In genomic region chr6:151044465-151045441, GRCh38 we compare ENCODE assay signal across 8 cellular contexts.
A peak's percentile ranks its signal among the peaks of the same experiment; 100 is the strongest.
DNase-seq lines count a peak whose midpoint lies in the region; ATAC-seq and TF ChIP-seq lines count a peak whose summit lies in the region.

No MANE protein-coding gene starts in this region.

- H4K20me1 ChIP-seq in mammary epithelial cell (ENCODE audit: insufficient read depth, low read length) (no peaks in the 10 kb centered on the region), MM.1S (ENCODE audit: insufficient read depth, low read length) (no peaks in the 10 kb centered on the region)

- no peak overlapping the region for H3K4me3 ChIP-seq in breast epithelium
- no peak overlapping the region for H3K4me3 ChIP-seq in mammary epithelial cell (replicated peaks in 1 of 3; ENCODE audit: insufficient read depth in 1 of 3, low read depth in 2 of 3, low read length in 3 of 3)
- no peak overlapping the region for H3K4me3 ChIP-seq in left lung
- H3K4me3 ChIP-seq in uterus = peak overlapping the region in 1 of 2 donors; percentile 14
- H3K4me3 ChIP-seq in MM.1S (ENCODE audit: low read length) = no peak overlapping the region

- dilution Hi-C loops in mammary epithelial cell (cut with HindIII; ENCODE audit: low sequenced_read_pairs) = no loop called here

- intact Hi-C loops in breast epithelium (cut with DNase I; ENCODE audit: low total_unique reads) (loop anchor here (2.0 kb wide), 1 partner anchor 66 kb away; no protein-coding TSS in a partner anchor), mammary epithelial cell (cut with micrococcal nuclease) (loop anchor here (5.0 kb wide), 1 partner anchor 38 kb away; no protein-coding TSS in a partner anchor), left lung (cut with DNase I) (no loop called here), uterus (cut with DNase I; ENCODE audit: low total_unique reads) (no loop called here)

- 97% methylated on average over 18 of the region's 26 CpGs for WGBS in mammary epithelial cell (ENCODE audit: low coverage, missing lambda C conversion rate)

- no peak for TF ChIP-seq POLR2A in breast epithelium (IDR thresholded peaks at IDR 0.05)
- TF ChIP-seq POLR2A in uterus (IDR thresholded peaks at IDR 0.05) = peak; percentile 2 to 25

- no peak overlapping the region for H3K4me2 ChIP-seq in mammary epithelial cell (ENCODE audit: insufficient read depth, low read depth, low read length)
- H3K4me2 ChIP-seq in MM.1S (ENCODE audit: low read depth, low read length) = no peak overlapping the region

- no peaks in the 10 kb centered on the region for H3K9me2 ChIP-seq in MM.1S (replicated peaks; ENCODE audit: insufficient read depth, low read length)

- no peaks in the 10 kb centered on the region for H3K9me3 ChIP-seq in breast epithelium
- no peaks in the 10 kb centered on the region for H3K9me3 ChIP-seq in mammary epithelial cell (replicated peaks; ENCODE audit: insufficient read depth, low read length)
- H3K9me3 ChIP-seq in left lung = no peaks in the 10 kb centered on the region
- H3K9me3 ChIP-seq in uterus = no peaks in the 10 kb centered on the region
- no peaks in the 10 kb centered on the region for H3K9me3 ChIP-seq in MM.1S (replicated peaks; ENCODE audit: insufficient read depth, low read length)

- H3K27me3 Mint-ChIP-seq in brain = no peaks in the 10 kb centered on the region

- H3K9ac ChIP-seq in mammary epithelial cell (ENCODE audit: insufficient read depth, low read length) (no peak overlapping the region), MM.1S (ENCODE audit: low read length) (no peak overlapping the region)

- no peaks in the 10 kb centered on the region for H3K36me3 ChIP-seq in breast epithelium
- H3K36me3 ChIP-seq in mammary epithelial cell (ENCODE audit: insufficient read depth, low read length) = peaks cover 5% of the 10 kb centered on the region
- H3K36me3 ChIP-seq in left lung = no peaks in the 10 kb centered on the region
- H3K36me3 ChIP-seq in uterus = no peaks in the 10 kb centered on the region
- H3K36me3 ChIP-seq in MM.1S (replicated peaks; ENCODE audit: insufficient read depth, low read length) = no peaks in the 10 kb centered on the region

- H3K27ac ChIP-seq in breast epithelium (peak overlapping the region; percentile 4 to 71), mammary epithelial cell (ENCODE audit: insufficient read depth, low read depth, low read length) (no peak overlapping the region), left lung (peak overlapping the region; percentile 57 to 60), uterus (peak overlapping the region; percentile 81 to 89), MM.1S (ENCODE audit: low read length) (no peak overlapping the region)

- ATAC-seq in left lung (peak; percentile 37), GM19467 (IDR thresholded peaks at IDR 0.05; ENCODE audit: unreplicated experiment) (no peak), HG03097 (IDR thresholded peaks at IDR 0.05; ENCODE audit: low FRiP score, unreplicated experiment) (no peak)

- H3K27me3 ChIP-seq in breast epithelium (no peaks in the 10 kb centered on the region), mammary epithelial cell (ENCODE audit: insufficient read depth, low read length) (no peaks in the 10 kb centered on the region), left lung (no peaks in the 10 kb centered on the region), uterus (no peaks in the 10 kb centered on the region), MM.1S (replicated peaks; ENCODE audit: insufficient read depth, low read length) (no peaks in the 10 kb centered on the region)

- CTCF ChIA-PET in mammary epithelial cell (lab: Charles Lee; ENCODE audit: low non-redundant PET) = no interaction called here

- in situ Hi-C loops in mammary epithelial cell (cut with MboI; ENCODE audit: low sequenced_read_pairs in 2 of 2) = no loop called here

- H3K79me2 ChIP-seq in mammary epithelial cell (ENCODE audit: insufficient read depth, low read length) (peaks cover 4% of the 10 kb centered on the region), MM.1S (ENCODE audit: low read length) (no peaks in the 10 kb centered on the region)

- H3K4me1 ChIP-seq in breast epithelium = no peaks in the 10 kb centered on the region
- peaks cover 31% of the 10 kb centered on the region for H3K4me1 ChIP-seq in mammary epithelial cell (ENCODE audit: insufficient read depth, low read length)
- H3K4me1 ChIP-seq in left lung = peaks cover 0 to 26% of the 10 kb centered on the region in 2 donors
- H3K4me1 ChIP-seq in uterus = no peaks in the 10 kb centered on the region
- no peaks in the 10 kb centered on the region for H3K4me1 ChIP-seq in MM.1S (ENCODE audit: low read length)

- H3K9me3 Mint-ChIP-seq in brain = peaks cover 0 to 8% (median 0%) of the 10 kb centered on the region in 5 experiments

- no TSS peak for BruUV-seq in mammary epithelial cell (replicated peaks; lab: Mats Ljungman, UMichigan)

- H3K27ac Mint-ChIP-seq in brain = peak overlapping the region; percentile 29 to 95 (median 88)

- H3F3A ChIP-seq in MM.1S (ENCODE audit: insufficient read depth, low read length) = no peaks in the 10 kb centered on the region

- no peak for TF ChIP-seq CTCF in breast epithelium (IDR thresholded peaks at IDR 0.05)
- no peak for TF ChIP-seq CTCF in mammary epithelial cell (conservative IDR thresholded peaks at IDR 0.05 in 1 of 2, IDR thresholded peaks at IDR 0.05 in 1 of 2; ENCODE audit: extremely low read depth in 1 of 2, insufficient read depth in 1 of 2, low read depth in 1 of 2, low read length in 2 of 2)
- no peak for TF ChIP-seq CTCF in brain (conservative IDR thresholded peaks at IDR 0.05)
- no peak for TF ChIP-seq CTCF in left lung (IDR thresholded peaks at IDR 0.05)
- no peak for TF ChIP-seq CTCF in uterus (IDR thresholded peaks at IDR 0.05)
- TF ChIP-seq CTCF in MM.1S (IDR thresholded peaks at IDR 0.05; ENCODE audit: low read length) = no peak

- H2AFZ ChIP-seq in mammary epithelial cell (ENCODE audit: low read depth, low read length) (no peak overlapping the region), MM.1S (ENCODE audit: low read length) (no peak overlapping the region)

- peak overlapping the region; percentile 22 to 68 (median 62) for H3K4me3 Mint-ChIP-seq in brain

- H3K36me3 Mint-ChIP-seq in brain = peaks cover 26% of the 10 kb centered on the region

- DNase-seq in breast epithelium (ENCODE audit: low spot score in 2 of 2) (peak; percentile 40 to 58), mammary epithelial cell (no peak), left lung (peak in 1 of 2 donors; percentile 71), uterus (peak; percentile 73 to 87), MM.1S (no peak)

- peaks cover 48% of the 10 kb centered on the region for H3K4me1 Mint-ChIP-seq in brain

Comparison
In these comparisons a context has a peak if more than half of its experiments do, and no peak if none do; other contexts are left out.
1. DNase-seq: peak in breast epithelium (2 of 2) and uterus (2 of 2); none in mammary epithelial cell (single experiment) and MM.1S (single experiment).
2. H3K27ac ChIP-seq: peak in breast epithelium (2 of 2), left lung (2 of 2) and uterus (2 of 2); none in mammary epithelial cell (single experiment) and MM.1S (single experiment).
3. intact Hi-C loops: an anchor here in breast epithelium (2.0 kb wide) and mammary epithelial cell (5.0 kb wide); none called in left lung and uterus.